1 cellular context compared by ENCODE assay signal in genomic region chr17:1750628-1751027, GRCh38.
TF ChIP-seq lines count a peak whose summit lies in the region.

No MANE protein-coding gene starts in this region.

TF ChIP-seq in GM23338, 12 proteins besides CTCF, POLR2A, EP300 and RAD21:
- TF ChIP-seq, protein P1, sequence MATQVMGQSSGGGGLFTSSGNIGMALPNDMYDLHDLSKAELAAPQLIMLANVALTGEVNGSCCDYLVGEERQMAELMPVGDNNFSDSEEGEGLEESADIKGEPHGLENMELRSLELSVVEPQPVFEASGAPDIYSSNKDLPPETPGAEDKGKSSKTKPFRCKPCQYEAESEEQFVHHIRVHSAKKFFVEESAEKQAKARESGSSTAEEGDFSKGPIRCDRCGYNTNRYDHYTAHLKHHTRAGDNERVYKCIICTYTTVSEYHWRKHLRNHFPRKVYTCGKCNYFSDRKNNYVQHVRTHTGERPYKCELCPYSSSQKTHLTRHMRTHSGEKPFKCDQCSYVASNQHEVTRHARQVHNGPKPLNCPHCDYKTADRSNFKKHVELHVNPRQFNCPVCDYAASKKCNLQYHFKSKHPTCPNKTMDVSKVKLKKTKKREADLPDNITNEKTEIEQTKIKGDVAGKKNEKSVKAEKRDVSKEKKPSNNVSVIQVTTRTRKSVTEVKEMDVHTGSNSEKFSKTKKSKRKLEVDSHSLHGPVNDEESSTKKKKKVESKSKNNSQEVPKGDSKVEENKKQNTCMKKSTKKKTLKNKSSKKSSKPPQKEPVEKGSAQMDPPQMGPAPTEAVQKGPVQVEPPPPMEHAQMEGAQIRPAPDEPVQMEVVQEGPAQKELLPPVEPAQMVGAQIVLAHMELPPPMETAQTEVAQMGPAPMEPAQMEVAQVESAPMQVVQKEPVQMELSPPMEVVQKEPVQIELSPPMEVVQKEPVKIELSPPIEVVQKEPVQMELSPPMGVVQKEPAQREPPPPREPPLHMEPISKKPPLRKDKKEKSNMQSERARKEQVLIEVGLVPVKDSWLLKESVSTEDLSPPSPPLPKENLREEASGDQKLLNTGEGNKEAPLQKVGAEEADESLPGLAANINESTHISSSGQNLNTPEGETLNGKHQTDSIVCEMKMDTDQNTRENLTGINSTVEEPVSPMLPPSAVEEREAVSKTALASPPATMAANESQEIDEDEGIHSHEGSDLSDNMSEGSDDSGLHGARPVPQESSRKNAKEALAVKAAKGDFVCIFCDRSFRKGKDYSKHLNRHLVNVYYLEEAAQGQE (IDR thresholded peaks at IDR 0.05; ENCODE audit: unreplicated experiment), result no peak
- no peak for TF ChIP-seq EZH2 (IDR thresholded peaks at IDR 0.05; ENCODE audit: low read depth, unreplicated experiment)
- TF ChIP-seq POLR2AphosphoS5 (IDR thresholded peaks at IDR 0.05; ENCODE audit: low read depth), result no peak
- TF ChIP-seq EZH2phosphoT487 (IDR thresholded peaks at IDR 0.05; ENCODE audit: unreplicated experiment), result no peak
- TF ChIP-seq NANOG (IDR thresholded peaks at IDR 0.05; ENCODE audit: borderline replicate concordance), result no peak
- no peak for TF ChIP-seq ETS1 (IDR thresholded peaks at IDR 0.05)
- no peak for TF ChIP-seq JUNB (IDR thresholded peaks at IDR 0.05; ENCODE audit: unreplicated experiment)
- TF ChIP-seq CREB1 (CRISPR knock-in tag; IDR thresholded peaks at IDR 0.05; ENCODE audit: low read depth), result no peak
- TF ChIP-seq, protein P2, sequence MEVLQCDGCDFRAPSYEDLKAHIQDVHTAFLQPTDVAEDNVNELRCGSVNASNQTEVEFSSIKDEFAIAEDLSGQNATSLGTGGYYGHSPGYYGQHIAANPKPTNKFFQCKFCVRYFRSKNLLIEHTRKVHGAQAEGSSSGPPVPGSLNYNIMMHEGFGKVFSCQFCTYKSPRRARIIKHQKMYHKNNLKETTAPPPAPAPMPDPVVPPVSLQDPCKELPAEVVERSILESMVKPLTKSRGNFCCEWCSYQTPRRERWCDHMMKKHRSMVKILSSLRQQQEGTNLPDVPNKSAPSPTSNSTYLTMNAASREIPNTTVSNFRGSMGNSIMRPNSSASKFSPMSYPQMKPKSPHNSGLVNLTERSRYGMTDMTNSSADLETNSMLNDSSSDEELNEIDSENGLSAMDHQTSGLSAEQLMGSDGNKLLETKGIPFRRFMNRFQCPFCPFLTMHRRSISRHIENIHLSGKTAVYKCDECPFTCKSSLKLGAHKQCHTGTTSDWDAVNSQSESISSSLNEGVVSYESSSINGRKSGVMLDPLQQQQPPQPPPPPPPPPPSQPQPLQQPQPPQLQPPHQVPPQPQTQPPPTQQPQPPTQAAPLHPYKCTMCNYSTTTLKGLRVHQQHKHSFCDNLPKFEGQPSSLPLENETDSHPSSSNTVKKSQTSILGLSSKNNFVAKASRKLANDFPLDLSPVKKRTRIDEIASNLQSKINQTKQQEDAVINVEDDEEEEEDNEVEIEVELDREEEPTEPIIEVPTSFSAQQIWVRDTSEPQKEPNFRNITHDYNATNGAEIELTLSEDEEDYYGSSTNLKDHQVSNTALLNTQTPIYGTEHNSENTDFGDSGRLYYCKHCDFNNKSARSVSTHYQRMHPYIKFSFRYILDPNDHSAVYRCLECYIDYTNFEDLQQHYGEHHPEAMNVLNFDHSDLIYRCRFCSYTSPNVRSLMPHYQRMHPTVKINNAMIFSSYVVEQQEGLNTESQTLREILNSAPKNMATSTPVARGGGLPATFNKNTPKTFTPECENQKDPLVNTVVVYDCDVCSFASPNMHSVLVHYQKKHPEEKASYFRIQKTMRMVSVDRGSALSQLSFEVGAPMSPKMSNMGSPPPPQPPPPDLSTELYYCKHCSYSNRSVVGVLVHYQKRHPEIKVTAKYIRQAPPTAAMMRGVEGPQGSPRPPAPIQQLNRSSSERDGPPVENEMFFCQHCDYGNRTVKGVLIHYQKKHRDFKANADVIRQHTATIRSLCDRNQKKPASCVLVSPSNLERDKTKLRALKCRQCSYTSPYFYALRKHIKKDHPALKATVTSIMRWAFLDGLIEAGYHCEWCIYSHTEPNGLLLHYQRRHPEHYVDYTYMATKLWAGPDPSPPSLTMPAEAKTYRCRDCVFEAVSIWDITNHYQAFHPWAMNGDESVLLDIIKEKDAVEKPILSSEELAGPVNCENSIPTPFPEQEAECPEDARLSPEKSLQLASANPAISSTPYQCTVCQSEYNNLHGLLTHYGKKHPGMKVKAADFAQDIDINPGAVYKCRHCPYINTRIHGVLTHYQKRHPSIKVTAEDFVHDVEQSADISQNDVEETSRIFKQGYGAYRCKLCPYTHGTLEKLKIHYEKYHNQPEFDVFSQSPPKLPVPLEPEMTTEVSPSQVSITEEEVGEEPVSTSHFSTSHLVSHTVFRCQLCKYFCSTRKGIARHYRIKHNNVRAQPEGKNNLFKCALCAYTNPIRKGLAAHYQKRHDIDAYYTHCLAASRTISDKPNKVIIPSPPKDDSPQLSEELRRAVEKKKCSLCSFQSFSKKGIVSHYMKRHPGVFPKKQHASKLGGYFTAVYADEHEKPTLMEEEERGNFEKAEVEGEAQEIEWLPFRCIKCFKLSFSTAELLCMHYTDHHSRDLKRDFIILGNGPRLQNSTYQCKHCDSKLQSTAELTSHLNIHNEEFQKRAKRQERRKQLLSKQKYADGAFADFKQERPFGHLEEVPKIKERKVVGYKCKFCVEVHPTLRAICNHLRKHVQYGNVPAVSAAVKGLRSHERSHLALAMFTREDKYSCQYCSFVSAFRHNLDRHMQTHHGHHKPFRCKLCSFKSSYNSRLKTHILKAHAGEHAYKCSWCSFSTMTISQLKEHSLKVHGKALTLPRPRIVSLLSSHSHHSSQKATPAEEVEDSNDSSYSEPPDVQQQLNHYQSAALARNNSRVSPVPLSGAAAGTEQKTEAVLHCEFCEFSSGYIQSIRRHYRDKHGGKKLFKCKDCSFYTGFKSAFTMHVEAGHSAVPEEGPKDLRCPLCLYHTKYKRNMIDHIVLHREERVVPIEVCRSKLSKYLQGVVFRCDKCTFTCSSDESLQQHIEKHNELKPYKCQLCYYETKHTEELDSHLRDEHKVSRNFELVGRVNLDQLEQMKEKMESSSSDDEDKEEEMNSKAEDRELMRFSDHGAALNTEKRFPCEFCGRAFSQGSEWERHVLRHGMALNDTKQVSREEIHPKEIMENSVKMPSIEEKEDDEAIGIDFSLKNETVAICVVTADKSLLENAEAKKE (CRISPR knock-in tag; IDR thresholded peaks at IDR 0.05), result no peak
- TF ChIP-seq ZNF114 (CRISPR knock-in tag; IDR thresholded peaks at IDR 0.05), result no peak
- no peak for TF ChIP-seq STAT1 (IDR thresholded peaks at IDR 0.05; ENCODE audit: unreplicated experiment)
- TF ChIP-seq ZNF331 (CRISPR knock-in tag; IDR thresholded peaks at IDR 0.05; ENCODE audit: low read depth), result no peak
TF ChIP-seq in GM23338: peak in this region for 0.
